ENCODE assay signal across 13 cellular contexts in genomic region chr11:113249491-113249763, GRCh38.
DNase-seq lines count a peak whose midpoint lies in the region; ATAC-seq, FAIRE-seq and TF ChIP-seq lines count a peak whose summit lies in the region.
"Had no signal": no experiment of that assay in that cellular context is flagged by ENCODE, and none has a peak within 500 bp of the region (broad histone marks: within the 10 kb centered on the region; RNA-seq: fewer than 3 reads in every experiment).

No MANE protein-coding gene starts in this region.

- H3K9me3 Mint-ChIP-seq in endothelial cell (ENCODE audit: unreplicated experiment), result no peaks in the 10 kb centered on the region

- FAIRE-seq in H54 (lab: Jason Lieb, UNC), result no peak

- no peaks in the 10 kb centered on the region for H3K9me3 ChIP-seq in left ventricle myocardium inferior (replicated peaks)
- H3K9me3 ChIP-seq: esophagus squamous epithelium, left lung had no signal

- H3K27me3 Mint-ChIP-seq in endothelial cell (ENCODE audit: unreplicated experiment), result peaks cover 3% of the 10 kb centered on the region

- no peaks in the 10 kb centered on the region for H3K4me1 Mint-ChIP-seq in endothelial cell (ENCODE audit: unreplicated experiment)

- H3K4me3 ChIP-seq in left ventricle myocardium inferior, result no peak overlapping the region
- H3K4me3 ChIP-seq: esophagus squamous epithelium, left lung had no signal

- peak; percentile 36 for TF ChIP-seq CTCF in left ventricle myocardium inferior (IDR thresholded peaks at IDR 0.05; ENCODE audit: borderline replicate concordance)
- TF ChIP-seq CTCF in endothelial cell (IDR thresholded peaks at IDR 0.05; ENCODE audit: unreplicated experiment), result peak; percentile 41

- H3K27ac ChIP-seq in left ventricle myocardium inferior (replicated peaks) (no peak overlapping the region), substantia nigra (ENCODE audit: low read depth, low read length, poor library complexity, severe bottlenecking) (peak overlapping the region; percentile 19)
- H3K27ac ChIP-seq: esophagus squamous epithelium, left lung had no signal

- H3K4me3 Mint-ChIP-seq in endothelial cell (ENCODE audit: unreplicated experiment), result no peak overlapping the region

- peaks cover 5% of the 10 kb centered on the region for H3K36me3 ChIP-seq in left ventricle myocardium inferior
- H3K36me3 ChIP-seq: esophagus squamous epithelium, left lung had no signal

- H3K27ac Mint-ChIP-seq in endothelial cell (ENCODE audit: unreplicated experiment), result no peak overlapping the region

- no peak for TF ChIP-seq POLR2A in H54 (IDR thresholded peaks at IDR 0.05; ENCODE audit: low read depth, low read length)

- H3K36me3 Mint-ChIP-seq in endothelial cell (ENCODE audit: low read depth, unreplicated experiment), result no peaks in the 10 kb centered on the region

- ATAC-seq in left cardiac atrium, result no peak
- ATAC-seq: left lung had no signal

- no peak for DNase-seq in left ventricle myocardium inferior
- no peak for DNase-seq in left cardiac atrium
- DNase-seq in NOMO-1 (lab: John Stamatoyannopoulos, UW; ENCODE audit: unreplicated experiment in 2 of 2), result peak; percentile 82 to 90
- DNase-seq in endothelial cell (ENCODE audit: low spot score), result no peak
- peak in 2 of 49 donors; percentile 10 to 14 for DNase-seq in substantia nigra (lab: John Stamatoyannopoulos, UW)
- DNase-seq in NK-92 treated with Interleukin-12 subunit alpha and Interleukin-12 subunit beta, amount 100 ng/mL, for 24 hours (lab: John Stamatoyannopoulos, UW), result no peak
- DNase-seq in OCI-M2 (lab: John Stamatoyannopoulos, UW; ENCODE audit: unreplicated experiment), result no peak
- no peak for DNase-seq in H54 (ENCODE audit: insufficient read length, low spot score)
- DNase-seq: activated CD4-positive, alpha-beta T cell treated with anti-CD3 and anti-CD28 coated beads, Interleukin-2, amount 50 U/mL, for 4 hours; esophagus squamous epithelium; left lung; NCI-H1092; SIG-M5 had no signal

- no peaks in the 10 kb centered on the region for H3K27me3 ChIP-seq in left ventricle myocardium inferior (ENCODE audit: low read depth)
- H3K27me3 ChIP-seq: esophagus squamous epithelium had no signal

- intact Hi-C loops in left ventricle myocardium inferior (cut with micrococcal nuclease) (no loop called here), left cardiac atrium (cut with DNase I) (no loop called here)

- peaks cover 26% of the 10 kb centered on the region for H3K4me1 ChIP-seq in left ventricle myocardium inferior
- H3K4me1 ChIP-seq: esophagus squamous epithelium, left lung had no signal

Comparison
In these comparisons a context has a peak if more than half of its experiments do, and no peak if none do; other contexts are left out.
1. DNase-seq: peak in NOMO-1 (2 of 2); none in left ventricle myocardium inferior (single experiment), left cardiac atrium (single experiment), endothelial cell (single experiment), NK-92 treated with Interleukin-12 subunit alpha and Interleukin-12 subunit beta, amount 100 ng/mL, for 24 hours (single experiment), OCI-M2 (single experiment) and H54 (single experiment).